In genomic region chr18:36583155-36583745, GRCh38 we compare ENCODE assay signal across 1 cellular context.
TF ChIP-seq lines count a peak whose summit lies in the region.

No MANE protein-coding gene starts in this region.

TF ChIP-seq in H1, 55 proteins besides CTCF, POLR2A, EP300 and RAD21 (continued from another document):
- TF ChIP-seq CHD7 (IDR thresholded peaks at IDR 0.05; ENCODE audit: insufficient replicate concordance, low read length) (no peak), TAF1 (IDR thresholded peaks at IDR 0.05; ENCODE audit: low read depth, low read length) (no peak), BACH1 (IDR thresholded peaks at IDR 0.05; ENCODE audit: low read length) (no peak), ASH2L (IDR thresholded peaks at IDR 0.05; ENCODE audit: low read length) (peak; percentile 72), TEAD4 (IDR thresholded peaks at IDR 0.05; ENCODE audit: low read depth, low read length) (no peak), BRCA1 (IDR thresholded peaks at IDR 0.05; ENCODE audit: low read depth, low read length) (no peak), ATF2 (IDR thresholded peaks at IDR 0.05; ENCODE audit: low read length) (peak; percentile 78), CEBPB (IDR thresholded peaks at IDR 0.05; ENCODE audit: low read depth, low read length) (no peak), NRF1 (IDR thresholded peaks at IDR 0.05; ENCODE audit: low read depth, low read length) (no peak), YY1 (IDR thresholded peaks at IDR 0.05; ENCODE audit: low read depth, low read length) (peak; percentile 51; the same call in 1 of the 2 replicates), FOSL1 (IDR thresholded peaks at IDR 0.05; ENCODE audit: insufficient read depth, low read depth, low read length) (no peak), CHD2 (IDR thresholded peaks at IDR 0.05; ENCODE audit: low read length) (peak; percentile 38; the same call in 1 of the 2 replicates), GABPA (IDR thresholded peaks at IDR 0.05; ENCODE audit: borderline replicate concordance, insufficient read depth, low read length) (no peak), BCL11A (IDR thresholded peaks at IDR 0.05; ENCODE audit: low read depth in 2 of 2, low read length in 2 of 2) (no peak), EZH2 (IDR thresholded peaks at IDR 0.05; ENCODE audit: low read depth, low read length, severe bottlenecking) (no peak), SUZ12 (IDR thresholded peaks at IDR 0.05; ENCODE audit: low read length) (no peak), EGR1 (IDR thresholded peaks at IDR 0.05; ENCODE audit: borderline replicate concordance, low read depth, low read length) (no peak), TBP (IDR thresholded peaks at IDR 0.05; ENCODE audit: low read depth, low read length) (no peak), CBX8 (IDR thresholded peaks at IDR 0.05; ENCODE audit: borderline replicate concordance, low read depth, low read length) (no peak), E2F6 (IDR thresholded peaks at IDR 0.05) (no peak), SIN3A (conservative IDR thresholded peaks at IDR 0.05 in 1 of 2, IDR thresholded peaks at IDR 0.05 in 1 of 2; ENCODE audit: low read depth in 1 of 2, low read length in 2 of 2) (no peak), HDAC2 (IDR thresholded peaks at IDR 0.05; ENCODE audit: borderline replicate concordance in 1 of 2, low read depth in 2 of 2, low read length in 2 of 2) (peak; percentile 43 to 82; a peak in 2 of 4 replicates), SIRT6 (IDR thresholded peaks at IDR 0.05; ENCODE audit: low read length) (no peak), PHF8 (conservative IDR thresholded peaks at IDR 0.05; ENCODE audit: low read depth, low read length) (no peak), SP2 (IDR thresholded peaks at IDR 0.05; ENCODE audit: low read length) (no peak), MAFK (IDR thresholded peaks at IDR 0.05; ENCODE audit: low read depth, low read length) (no peak), MAX (IDR thresholded peaks at IDR 0.05) (peak; percentile 51), JUN (IDR thresholded peaks at IDR 0.05; ENCODE audit: low read depth, low read length) (no peak), NANOG (IDR thresholded peaks at IDR 0.05; ENCODE audit: insufficient read depth, low read depth, low read length, poor library complexity, severe bottlenecking) (peak; percentile 7), SP1 (IDR thresholded peaks at IDR 0.05; ENCODE audit: low read depth, low read length) (peak; percentile 88), RXRA (IDR thresholded peaks at IDR 0.05; ENCODE audit: insufficient read depth, low read depth, low read length) (no peak), TAF7 (optimal IDR thresholded peaks at IDR 0.05; ENCODE audit: borderline replicate concordance, low read depth, low read length) (no peak), RBBP5 (IDR thresholded peaks at IDR 0.05; ENCODE audit: borderline replicate concordance, low read depth, low read length) (no peak), ATF3 (IDR thresholded peaks at IDR 0.05; ENCODE audit: insufficient read depth, low read depth, low read length) (no peak), KDM1A (IDR thresholded peaks at IDR 0.05; ENCODE audit: borderline replicate concordance, low read length) (peak; percentile 64; the same call in 1 of the 2 replicates), ZNF274 (IDR thresholded peaks at IDR 0.05; ENCODE audit: borderline replicate concordance, extremely low read depth, low read length) (no peak), SAP30 (IDR thresholded peaks at IDR 0.05; ENCODE audit: insufficient read depth, insufficient replicate concordance, low read length) (no peak), CHD1 (IDR thresholded peaks at IDR 0.05; ENCODE audit: low read depth, low read length) (no peak)
TF ChIP-seq in H1: peak in this region for 11.
